In the genomic region with DNA sequence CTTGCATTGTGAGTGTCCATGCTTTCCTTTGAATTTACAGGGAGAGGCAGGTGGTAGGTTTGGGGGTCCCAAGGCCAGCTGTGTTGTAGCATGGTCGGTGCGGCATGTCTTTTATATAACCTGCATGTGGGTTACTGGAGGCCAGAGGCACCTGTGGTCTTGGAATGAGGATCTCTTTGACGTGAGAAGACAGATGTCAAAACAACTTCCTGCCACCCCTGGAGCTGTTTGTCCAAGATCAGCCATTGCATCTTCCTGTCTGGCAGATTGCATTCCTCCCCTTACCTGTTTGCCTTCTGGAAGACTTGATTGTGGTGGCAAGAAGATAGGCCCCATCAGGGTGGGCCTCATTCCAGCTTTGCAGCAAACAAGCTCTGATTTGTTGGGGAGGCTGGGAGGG, we compare ENCODE assay signal across 1 cellular context.
TF ChIP-seq lines count a peak whose summit lies in the region.

No MANE protein-coding gene starts in this region.

TF ChIP-seq in H1, 55 proteins besides CTCF, POLR2A, EP300 and RAD21:
- no peak for TF ChIP-seq ASH2L (IDR thresholded peaks at IDR 0.05; ENCODE audit: low read length)
- TF ChIP-seq CHD2 (IDR thresholded peaks at IDR 0.05; ENCODE audit: low read length) = no peak
- no peak for TF ChIP-seq HDAC2 (IDR thresholded peaks at IDR 0.05; ENCODE audit: borderline replicate concordance in 1 of 2, low read depth in 2 of 2, low read length in 2 of 2)
- TF ChIP-seq, protein P1, sequence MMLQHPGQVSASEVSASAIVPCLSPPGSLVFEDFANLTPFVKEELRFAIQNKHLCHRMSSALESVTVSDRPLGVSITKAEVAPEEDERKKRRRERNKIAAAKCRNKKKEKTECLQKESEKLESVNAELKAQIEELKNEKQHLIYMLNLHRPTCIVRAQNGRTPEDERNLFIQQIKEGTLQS (IDR thresholded peaks at IDR 0.05; ENCODE audit: insufficient read depth, low read depth, low read length) = no peak
- TF ChIP-seq BCL11A (IDR thresholded peaks at IDR 0.05; ENCODE audit: low read depth in 2 of 2, low read length in 2 of 2) = no peak
- TF ChIP-seq TEAD4 (IDR thresholded peaks at IDR 0.05; ENCODE audit: low read depth, low read length) = no peak
